ENCODE assay signal across 1 cellular context in the genomic region with DNA sequence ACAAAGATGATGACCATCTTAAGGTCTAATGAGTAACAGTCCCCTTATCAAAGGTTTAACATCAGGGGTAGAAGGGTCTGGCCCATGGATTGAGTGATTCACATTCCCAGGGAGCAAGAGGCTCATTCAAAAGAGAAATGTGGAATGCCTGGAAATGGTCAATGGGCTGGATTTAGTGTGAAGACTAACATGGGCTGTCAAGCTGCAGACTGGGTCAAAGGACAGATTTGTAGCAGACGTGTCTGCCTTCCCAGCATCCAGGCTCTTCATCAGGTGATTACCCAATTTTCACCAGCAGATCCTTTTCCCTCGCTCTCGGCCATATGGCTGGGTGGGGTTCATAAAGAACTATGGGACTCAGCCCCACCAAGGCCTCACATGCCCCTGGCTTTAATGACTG.
TF ChIP-seq lines count a peak whose summit lies in the region.

No MANE protein-coding gene starts in this region.

TF ChIP-seq in liver, 16 proteins besides CTCF, POLR2A, EP300 and RAD21 (continued from another document):
- TF ChIP-seq, protein P1, sequence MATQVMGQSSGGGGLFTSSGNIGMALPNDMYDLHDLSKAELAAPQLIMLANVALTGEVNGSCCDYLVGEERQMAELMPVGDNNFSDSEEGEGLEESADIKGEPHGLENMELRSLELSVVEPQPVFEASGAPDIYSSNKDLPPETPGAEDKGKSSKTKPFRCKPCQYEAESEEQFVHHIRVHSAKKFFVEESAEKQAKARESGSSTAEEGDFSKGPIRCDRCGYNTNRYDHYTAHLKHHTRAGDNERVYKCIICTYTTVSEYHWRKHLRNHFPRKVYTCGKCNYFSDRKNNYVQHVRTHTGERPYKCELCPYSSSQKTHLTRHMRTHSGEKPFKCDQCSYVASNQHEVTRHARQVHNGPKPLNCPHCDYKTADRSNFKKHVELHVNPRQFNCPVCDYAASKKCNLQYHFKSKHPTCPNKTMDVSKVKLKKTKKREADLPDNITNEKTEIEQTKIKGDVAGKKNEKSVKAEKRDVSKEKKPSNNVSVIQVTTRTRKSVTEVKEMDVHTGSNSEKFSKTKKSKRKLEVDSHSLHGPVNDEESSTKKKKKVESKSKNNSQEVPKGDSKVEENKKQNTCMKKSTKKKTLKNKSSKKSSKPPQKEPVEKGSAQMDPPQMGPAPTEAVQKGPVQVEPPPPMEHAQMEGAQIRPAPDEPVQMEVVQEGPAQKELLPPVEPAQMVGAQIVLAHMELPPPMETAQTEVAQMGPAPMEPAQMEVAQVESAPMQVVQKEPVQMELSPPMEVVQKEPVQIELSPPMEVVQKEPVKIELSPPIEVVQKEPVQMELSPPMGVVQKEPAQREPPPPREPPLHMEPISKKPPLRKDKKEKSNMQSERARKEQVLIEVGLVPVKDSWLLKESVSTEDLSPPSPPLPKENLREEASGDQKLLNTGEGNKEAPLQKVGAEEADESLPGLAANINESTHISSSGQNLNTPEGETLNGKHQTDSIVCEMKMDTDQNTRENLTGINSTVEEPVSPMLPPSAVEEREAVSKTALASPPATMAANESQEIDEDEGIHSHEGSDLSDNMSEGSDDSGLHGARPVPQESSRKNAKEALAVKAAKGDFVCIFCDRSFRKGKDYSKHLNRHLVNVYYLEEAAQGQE (IDR thresholded peaks at IDR 0.05), result peak; percentile 35
- TF ChIP-seq RXRA (IDR thresholded peaks at IDR 0.05) (peak; percentile 46 to 78), NR2F2 (IDR thresholded peaks at IDR 0.05) (no peak), TAF1 (conservative IDR thresholded peaks at IDR 0.05) (no peak), GABPA (IDR thresholded peaks at IDR 0.05 in 1 of 2, conservative IDR thresholded peaks at IDR 0.05 in 1 of 2) (no peak)
